In genomic region chr16:11742041-11742535, GRCh38 we compare ENCODE assay signal across 1 cellular context.
TF ChIP-seq lines count a peak whose summit lies in the region.

No MANE protein-coding gene starts in this region.

TF ChIP-seq in K562, 482 proteins besides CTCF, POLR2A, EP300 and RAD21 (continued from another document):
- no peak for TF ChIP-seq ZNF280B (CRISPR knock-in tag; IDR thresholded peaks at IDR 0.05)
- no peak for TF ChIP-seq TEAD1 (CRISPR knock-in tag; IDR thresholded peaks at IDR 0.05)
- TF ChIP-seq NCOA4 (IDR thresholded peaks at IDR 0.05; ENCODE audit: partially characterized antibody), result no peak
- TF ChIP-seq SMARCA4 (IDR thresholded peaks at IDR 0.05), result no peak
- no peak for TF ChIP-seq FOXK1 (CRISPR knock-in tag; IDR thresholded peaks at IDR 0.05; ENCODE audit: borderline replicate concordance)
- TF ChIP-seq GABPA (tag; conservative IDR thresholded peaks at IDR 0.05; ENCODE audit: low read depth), result peak; percentile 50
- no peak for TF ChIP-seq MAZ (CRISPR knock-in tag; conservative IDR thresholded peaks at IDR 0.05 in 1 of 2, IDR thresholded peaks at IDR 0.05 in 1 of 2)
- no peak for TF ChIP-seq HNRNPLL (IDR thresholded peaks at IDR 0.05; ENCODE audit: low read depth, low read length, poor library complexity, severe bottlenecking)
- peak; percentile 18 for TF ChIP-seq RBM22 (IDR thresholded peaks at IDR 0.05; ENCODE audit: low read depth, low read length, poor library complexity, severe bottlenecking)
- TF ChIP-seq SIN3A (IDR thresholded peaks at IDR 0.05; ENCODE audit: borderline replicate concordance in 2 of 2, control insufficient read depth in 1 of 2, low read depth in 2 of 2, low read length in 2 of 2), result peak in 1 of 2 experiments; percentile 83; a peak in 1 of 4 replicates
- TF ChIP-seq SIRT6 (IDR thresholded peaks at IDR 0.05; ENCODE audit: low read depth, low read length), result no peak
- no peak for TF ChIP-seq NCOR1 (IDR thresholded peaks at IDR 0.05)
- no peak for TF ChIP-seq LARP7 (IDR thresholded peaks at IDR 0.05)
- TF ChIP-seq ZNF740 (CRISPR knock-in tag; IDR thresholded peaks at IDR 0.05), result no peak
- TF ChIP-seq ZNF740 (tag; IDR thresholded peaks at IDR 0.05), result no peak
- no peak for TF ChIP-seq ZNF764 (CRISPR knock-in tag; IDR thresholded peaks at IDR 0.05; ENCODE audit: low read depth)
- TF ChIP-seq CHD1 (IDR thresholded peaks at IDR 0.05; ENCODE audit: low read length), result peak; percentile 76
- no peak for TF ChIP-seq MGA (IDR thresholded peaks at IDR 0.05)
- TF ChIP-seq ZKSCAN3 (CRISPR knock-in tag; IDR thresholded peaks at IDR 0.05), result no peak
- peak; percentile 47; the same call in 1 of the 2 replicates for TF ChIP-seq ZBTB1 (CRISPR knock-in tag; IDR thresholded peaks at IDR 0.05; ENCODE audit: borderline replicate concordance, low read depth)
- TF ChIP-seq TCFL5 (CRISPR knock-in tag; conservative IDR thresholded peaks at IDR 0.05), result no peak
- TF ChIP-seq ZNF785 (CRISPR knock-in tag; IDR thresholded peaks at IDR 0.05), result no peak
- no peak for TF ChIP-seq PTRF (tag; IDR thresholded peaks at IDR 0.05)
- TF ChIP-seq ZBTB43 (CRISPR knock-in tag; IDR thresholded peaks at IDR 0.05), result no peak
- TF ChIP-seq PATZ1 (CRISPR knock-in tag; IDR thresholded peaks at IDR 0.05; ENCODE audit: borderline replicate concordance), result no peak
- no peak for TF ChIP-seq RB1 (IDR thresholded peaks at IDR 0.05; ENCODE audit: low read depth)
- peak; percentile 10 for TF ChIP-seq SAP30 (IDR thresholded peaks at IDR 0.05; ENCODE audit: borderline replicate concordance, insufficient read depth, low read depth, low read length, poor library complexity, severe bottlenecking)
- no peak for TF ChIP-seq ZSCAN32 (CRISPR knock-in tag; IDR thresholded peaks at IDR 0.05)
- peak in 1 of 2 experiments; percentile 39 for TF ChIP-seq E2F6 (IDR thresholded peaks at IDR 0.05; ENCODE audit: borderline replicate concordance in 1 of 2, extremely low read depth in 1 of 2, insufficient read depth in 1 of 2, insufficient read length in 1 of 2, low read depth in 1 of 2, low read length in 1 of 2, poor library complexity in 1 of 2, severe bottlenecking in 1 of 2)
- no peak for TF ChIP-seq CEBPB (tag; IDR thresholded peaks at IDR 0.05)
- no peak for TF ChIP-seq ZBTB7A (IDR thresholded peaks at IDR 0.05; ENCODE audit: borderline replicate concordance, control insufficient read depth, low read depth, low read length)
- no peak for TF ChIP-seq ZNF76 (CRISPR knock-in tag; IDR thresholded peaks at IDR 0.05; ENCODE audit: borderline replicate concordance)
- no peak for TF ChIP-seq BMI1 (IDR thresholded peaks at IDR 0.05; ENCODE audit: low read length)
- TF ChIP-seq HES1 (IDR thresholded peaks at IDR 0.05; ENCODE audit: low read depth), result no peak
- no peak for TF ChIP-seq MEIS2 (IDR thresholded peaks at IDR 0.05; ENCODE audit: partially characterized antibody)
- no peak for TF ChIP-seq RNF2 (IDR thresholded peaks at IDR 0.05)
- TF ChIP-seq ZNF239 (CRISPR knock-in tag; IDR thresholded peaks at IDR 0.05), result no peak
- TF ChIP-seq RCOR1 (IDR thresholded peaks at IDR 0.05; ENCODE audit: borderline replicate concordance in 1 of 2, low read depth in 2 of 2, low read length in 2 of 2), result no peak
- TF ChIP-seq MTF1 (CRISPR knock-in tag; IDR thresholded peaks at IDR 0.05; ENCODE audit: borderline replicate concordance), result no peak
